Comparison of ENCODE assay signal across 20 cellular contexts in genomic region chrX:25873196-25873595, GRCh38.
DNase-seq lines count a peak whose midpoint lies in the region; ATAC-seq, FAIRE-seq and TF ChIP-seq lines count a peak whose summit lies in the region.
"Had no signal": no experiment of that assay in that cellular context is flagged by ENCODE, and none has a peak within 500 bp of the region (broad histone marks: within the 10 kb centered on the region; RNA-seq: fewer than 3 reads in every experiment).

No MANE protein-coding gene starts in this region.

- no peak for TF ChIP-seq CTCF in fibroblast of mammary gland (conservative IDR thresholded peaks at IDR 0.05; ENCODE audit: control insufficient read depth, insufficient read depth, low read depth, low read length)
- TF ChIP-seq CTCF in WERI-Rb-1 (IDR thresholded peaks at IDR 0.05; ENCODE audit: low read depth, low read length): no peak

- H3K9me3 Mint-ChIP-seq in activated T-cell treated with anti-CD3 and anti-CD28 coated beads, Interleukin-2, amount 50 U/mL, for 72 hours: peaks cover 0 to 5% of the 10 kb centered on the region in 2 donors
- H3K9me3 Mint-ChIP-seq: neural crest cell, type B pancreatic cell had no signal

- no peak overlapping the region for H3K4me3 Mint-ChIP-seq in activated T-cell treated with anti-CD3 and anti-CD28 coated beads, Interleukin-2, amount 50 U/mL, for 72 hours
- H3K4me3 Mint-ChIP-seq: CD4-positive, alpha-beta T cell; neural crest cell; type B pancreatic cell had no signal

- no peaks in the 10 kb centered on the region for H3K4me1 Mint-ChIP-seq in activated T-cell treated with anti-CD3 and anti-CD28 coated beads, Interleukin-2, amount 50 U/mL, for 72 hours (ENCODE audit: low read depth)
- H3K4me1 Mint-ChIP-seq: neural crest cell had no signal

- ATAC-seq in activated T-cell treated with anti-CD3 and anti-CD28 coated beads, Interleukin-2, amount 50 U/mL, for 72 hours (replicated peaks in 1 of 2): no peak
- ATAC-seq: heart right ventricle, SK-N-SH treated with all-trans-retinoic acid at 6 μM for 48 hours had no signal

- no peaks in the 10 kb centered on the region for H3K27me3 ChIP-seq in WERI-Rb-1 (ENCODE audit: insufficient read depth, low read depth, severe bottlenecking)
- H3K27me3 ChIP-seq: heart right ventricle had no signal

- H3K9me3 ChIP-seq in WERI-Rb-1 (ENCODE audit: severe bottlenecking): no peaks in the 10 kb centered on the region
- H3K9me3 ChIP-seq: heart right ventricle had no signal

- no peaks in the 10 kb centered on the region for H3K36me3 Mint-ChIP-seq in activated T-cell treated with anti-CD3 and anti-CD28 coated beads, Interleukin-2, amount 50 U/mL, for 72 hours (ENCODE audit: insufficient read depth in 2 of 2)
- H3K36me3 Mint-ChIP-seq: type B pancreatic cell had no signal

- FAIRE-seq in H54 (lab: Jason Lieb, UNC): no peak
- FAIRE-seq: A204.1, GM19239 had no signal

- TF ChIP-seq POLR2A in H54 (IDR thresholded peaks at IDR 0.05; ENCODE audit: low read depth, low read length): no peak

- H3K4me3 ChIP-seq in fibroblast of mammary gland (ENCODE audit: control insufficient read depth, low read depth, low read length) (no peak overlapping the region), WERI-Rb-1 (ENCODE audit: low read depth, low read length) (no peak overlapping the region)
- H3K4me3 ChIP-seq: heart right ventricle had no signal

- no peaks in the 10 kb centered on the region for H3K27me3 Mint-ChIP-seq in activated T-cell treated with anti-CD3 and anti-CD28 coated beads, Interleukin-2, amount 50 U/mL, for 72 hours (ENCODE audit: low read depth)
- H3K27me3 Mint-ChIP-seq: CD4-positive, alpha-beta T cell; type B pancreatic cell had no signal

- peak; percentile 4 for DNase-seq in NCI-H748 (lab: John Stamatoyannopoulos, UW; ENCODE audit: unreplicated experiment)
- no peak for DNase-seq in NCI-H748 treated with DMSO at 0.1 percent for 48 hours (lab: John Stamatoyannopoulos, UW)
- DNase-seq in SHP77 (lab: John Stamatoyannopoulos, UW): peak; percentile 59 to 66
- peak; percentile 41 for DNase-seq in fibroblast of mammary gland (ENCODE audit: low read depth)
- DNase-seq in superior temporal gyrus (ENCODE audit: extremely low spot score): peak; percentile 7
- DNase-seq in H54 (ENCODE audit: insufficient read length, low spot score): no peak
- no peak for DNase-seq in activated T-cell treated with anti-CD3 and anti-CD28 coated beads, Interleukin-2, amount 50 U/mL, for 72 hours
- no peak for DNase-seq in WERI-Rb-1
- DNase-seq: activated CD8-positive, alpha-beta memory T cell treated with anti-CD3 and anti-CD28 coated beads, Interleukin-2, amount 50 U/mL, for 4 hours; CD4-positive, alpha-beta T cell; heart right ventricle; midbrain; NCI-H446; stimulated activated naive CD4-positive, alpha-beta T cell treated with Interleukin-2 at 50 U/mL for 16 hours; T1000 had no signal

- H3K27ac Mint-ChIP-seq in activated T-cell treated with anti-CD3 and anti-CD28 coated beads, Interleukin-2, amount 50 U/mL, for 72 hours: no peak overlapping the region
- H3K27ac Mint-ChIP-seq: CD4-positive, alpha-beta T cell; type B pancreatic cell had no signal

- no peak overlapping the region for H3K27ac ChIP-seq in WERI-Rb-1
- H3K27ac ChIP-seq: heart right ventricle had no signal

- H3K36me3 ChIP-seq in WERI-Rb-1: no peaks in the 10 kb centered on the region
- H3K36me3 ChIP-seq: heart right ventricle had no signal

Comparison
In these comparisons a context has a peak if more than half of its experiments do, and no peak if none do; other contexts are left out.
1. DNase-seq: peak in NCI-H748 (single experiment), SHP77 (2 of 2), fibroblast of mammary gland (single experiment) and superior temporal gyrus (single experiment); none in NCI-H748 treated with DMSO at 0.1 percent for 48 hours (single experiment), H54 (single experiment), activated T-cell treated with anti-CD3 and anti-CD28 coated beads, Interleukin-2, amount 50 U/mL, for 72 hours (0 of 2) and WERI-Rb-1 (single experiment).